In the genomic region with DNA sequence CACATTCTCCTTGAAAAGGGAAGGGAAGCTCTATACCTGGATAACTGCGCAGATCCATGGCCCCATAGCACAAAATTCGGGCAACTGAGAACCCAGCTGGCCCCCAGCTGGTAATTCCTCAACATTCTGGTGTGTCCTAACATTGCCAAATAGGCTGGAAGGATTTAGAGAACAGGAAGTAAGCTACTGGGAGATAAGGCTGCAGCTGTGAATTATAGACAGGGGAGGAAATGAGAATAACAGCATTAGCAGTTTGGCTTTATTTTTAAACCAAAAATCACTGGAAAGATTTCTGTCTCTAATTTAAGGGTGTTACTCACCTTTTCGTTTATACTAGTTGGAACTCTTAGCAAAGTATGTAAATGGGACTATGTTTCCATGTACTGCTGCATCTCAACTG, we compare ENCODE assay signal across 13 cellular contexts.
DNase-seq lines count a peak whose midpoint lies in the region; ATAC-seq and TF ChIP-seq lines count a peak whose summit lies in the region.
"Had no signal": no experiment of that assay in that cellular context is flagged by ENCODE, and none has a peak within 500 bp of the region (broad histone marks: within the 10 kb centered on the region; RNA-seq: fewer than 3 reads in every experiment).

No MANE protein-coding gene starts in this region.

- peaks cover 11% of the 10 kb centered on the region; the same call in 1 of the 2 replicates for H3K4me1 ChIP-seq in Caco-2
- no peaks in the 10 kb centered on the region for H3K4me1 ChIP-seq in OCI-LY1 (ENCODE audit: insufficient read depth, low read length, severe bottlenecking)

- H3F3A ChIP-seq in OCI-LY1 (ENCODE audit: insufficient read depth, low read length), result no peaks in the 10 kb centered on the region

- peaks cover 13% of the 10 kb centered on the region for H3K79me2 ChIP-seq in OCI-LY1 (ENCODE audit: insufficient read depth, low read length)

- no peak for ATAC-seq in effector memory CD8-positive, alpha-beta T cell (replicated peaks)
- ATAC-seq in HG02884 (IDR thresholded peaks at IDR 0.05; ENCODE audit: unreplicated experiment) (no peak), HG02642 (IDR thresholded peaks at IDR 0.05; ENCODE audit: poor library complexity, unreplicated experiment) (no peak)
- ATAC-seq: esophagus mucosa had no signal

- H3K36me3 Mint-ChIP-seq in Caco-2 (ENCODE audit: insufficient read depth, unreplicated experiment), result peaks cover 20% of the 10 kb centered on the region
- H3K36me3 Mint-ChIP-seq in effector memory CD8-positive, alpha-beta T cell (ENCODE audit: insufficient read depth), result peaks cover 7% of the 10 kb centered on the region
- peaks cover 37% of the 10 kb centered on the region for H3K36me3 Mint-ChIP-seq in nephron (ENCODE audit: low read depth)
- no peaks in the 10 kb centered on the region for H3K36me3 Mint-ChIP-seq in activated CD4-positive, alpha-beta memory T cell treated with anti-CD3 and anti-CD28 coated beads, Interleukin-2, amount 10 ng/mL, durations not matched to agents 7 days and 5 days (ENCODE audit: low read depth)

- TF ChIP-seq CTCF in Caco-2 (IDR thresholded peaks at IDR 0.05; ENCODE audit: insufficient read depth in 1 of 2, low read depth in 1 of 2, low read length in 1 of 2, severe bottlenecking in 1 of 2, unreplicated experiment in 1 of 2) (no peak), OCI-LY1 (IDR thresholded peaks at IDR 0.05; ENCODE audit: low read length) (no peak), nephron (IDR thresholded peaks at IDR 0.05; ENCODE audit: unreplicated experiment in 3 of 3) (no peak)

- H3K9me3 ChIP-seq in Caco-2 (no peaks in the 10 kb centered on the region), OCI-LY1 (ENCODE audit: low read length) (no peaks in the 10 kb centered on the region)
- H3K9me3 ChIP-seq: thyroid gland had no signal

- H3K36me3 ChIP-seq in Caco-2 (ENCODE audit: control insufficient read depth, insufficient read depth, low read length) (no peaks in the 10 kb centered on the region; the same call in 1 of the 2 replicates), OCI-LY1 (ENCODE audit: insufficient read depth, low read length) (peaks cover 16% of the 10 kb centered on the region; the same call in 1 of the 2 replicates)
- H3K36me3 ChIP-seq: thyroid gland had no signal

- H4K20me1 ChIP-seq in OCI-LY1 (ENCODE audit: insufficient read depth, low read length), result no peaks in the 10 kb centered on the region

- intact Hi-C loops in Caco-2 (cut with micrococcal nuclease; ENCODE audit: unreplicated experiment), result loop anchor here (5.0 kb wide), 1 partner anchor 43 kb away; no protein-coding TSS in a partner anchor

- H3K4me2 ChIP-seq in OCI-LY1 (ENCODE audit: low read length), result no peak overlapping the region

- H2AFZ ChIP-seq in OCI-LY1 (ENCODE audit: low read length), result no peak overlapping the region

- no peaks in the 10 kb centered on the region for H3K27me3 Mint-ChIP-seq in Caco-2 (ENCODE audit: insufficient read depth, unreplicated experiment)
- H3K27me3 Mint-ChIP-seq in effector memory CD8-positive, alpha-beta T cell, result no peaks in the 10 kb centered on the region
- H3K27me3 Mint-ChIP-seq in nephron (ENCODE audit: low read depth), result no peaks in the 10 kb centered on the region
- H3K27me3 Mint-ChIP-seq in activated CD4-positive, alpha-beta memory T cell treated with anti-CD3 and anti-CD28 coated beads, Interleukin-2, amount 10 ng/mL, durations not matched to agents 7 days and 5 days, result no peaks in the 10 kb centered on the region

- no peaks in the 10 kb centered on the region for H3K9me2 ChIP-seq in OCI-LY1 (ENCODE audit: low read depth, low read length)

- H3K27ac Mint-ChIP-seq in Caco-2 (ENCODE audit: unreplicated experiment) (peak overlapping the region; percentile 63), nephron (peak overlapping the region; percentile 38 to 52 (median 49))
- H3K27ac Mint-ChIP-seq in effector memory CD8-positive, alpha-beta T cell, result peak overlapping the region; percentile 38 to 46
- H3K27ac Mint-ChIP-seq in activated CD4-positive, alpha-beta memory T cell treated with anti-CD3 and anti-CD28 coated beads, Interleukin-2, amount 10 ng/mL, durations not matched to agents 7 days and 5 days, result no peak overlapping the region

- DNase-seq in Caco-2, result no peak
- no peak for DNase-seq in effector memory CD8-positive, alpha-beta T cell
- no peak for DNase-seq in activated CD4-positive, alpha-beta memory T cell treated with anti-CD3 and anti-CD28 coated beads, Interleukin-2, amount 10 ng/mL, durations not matched to agents 7 days and 5 days
- no peak for DNase-seq in SK-N-DZ (ENCODE audit: low spot score)
- DNase-seq: activated CD4-positive, CD25-positive, alpha-beta regulatory T cell; activated naive CD4-positive, alpha-beta T cell; NCI-H510A; thyroid gland had no signal

- POLR2A ChIA-PET in Caco-2 (lab: Charles Lee), result no interaction called here
- POLR2A ChIA-PET in activated CD4-positive, alpha-beta memory T cell treated with anti-CD3 and anti-CD28 coated beads, Interleukin-2, amount 10 ng/mL, durations not matched to agents 7 days and 5 days (lab: Charles Lee), result no interaction called here

- H3K9ac ChIP-seq in OCI-LY1 (ENCODE audit: low read length), result no peak overlapping the region

- peak overlapping the region; percentile 41 for H3K27ac ChIP-seq in OCI-LY1 (ENCODE audit: low read depth, low read length, poor library complexity, severe bottlenecking)
- H3K27ac ChIP-seq: thyroid gland had no signal

- H3K4me3 ChIP-seq in Caco-2 (ENCODE audit: low read depth, low read length) (no peak overlapping the region), OCI-LY1 (ENCODE audit: low read depth, low read length, poor library complexity, severe bottlenecking) (no peak overlapping the region)
- H3K4me3 ChIP-seq: thyroid gland had no signal

- H3K4me3 Mint-ChIP-seq in Caco-2 (ENCODE audit: unreplicated experiment) (no peak overlapping the region), nephron (no peak overlapping the region)
- H3K4me3 Mint-ChIP-seq in effector memory CD8-positive, alpha-beta T cell, result no peak overlapping the region
- no peak overlapping the region for H3K4me3 Mint-ChIP-seq in activated CD4-positive, alpha-beta memory T cell treated with anti-CD3 and anti-CD28 coated beads, Interleukin-2, amount 10 ng/mL, durations not matched to agents 7 days and 5 days

- H3K9me3 Mint-ChIP-seq in Caco-2 (ENCODE audit: unreplicated experiment) (peaks cover 13% of the 10 kb centered on the region), nephron (peaks cover 11% of the 10 kb centered on the region)
- no peaks in the 10 kb centered on the region for H3K9me3 Mint-ChIP-seq in effector memory CD8-positive, alpha-beta T cell
- H3K9me3 Mint-ChIP-seq in activated CD4-positive, alpha-beta memory T cell treated with anti-CD3 and anti-CD28 coated beads, Interleukin-2, amount 10 ng/mL, durations not matched to agents 7 days and 5 days, result no peaks in the 10 kb centered on the region

- no TSS peak for BruUV-seq in Caco-2 (replicated peaks; lab: Mats Ljungman, UMichigan)

- no peaks in the 10 kb centered on the region for H3K27me3 ChIP-seq in Caco-2 (replicated peaks; ENCODE audit: control insufficient read depth, insufficient read depth, low read length)
- H3K27me3 ChIP-seq in OCI-LY1 (ENCODE audit: insufficient read depth, low read length), result no peaks in the 10 kb centered on the region
- H3K27me3 ChIP-seq: thyroid gland had no signal

- H3K4me1 Mint-ChIP-seq in Caco-2 (ENCODE audit: low read depth, unreplicated experiment), result peaks cover 24% of the 10 kb centered on the region
- H3K4me1 Mint-ChIP-seq in effector memory CD8-positive, alpha-beta T cell (ENCODE audit: low read depth in 2 of 2), result peaks cover 3 to 10% of the 10 kb centered on the region in 2 donors
- H3K4me1 Mint-ChIP-seq in nephron, result peaks cover 51% of the 10 kb centered on the region
- H3K4me1 Mint-ChIP-seq in activated CD4-positive, alpha-beta memory T cell treated with anti-CD3 and anti-CD28 coated beads, Interleukin-2, amount 10 ng/mL, durations not matched to agents 7 days and 5 days, result no peaks in the 10 kb centered on the region

- CTCF ChIA-PET in Caco-2 (lab: Charles Lee), result no interaction called here
- CTCF ChIA-PET in activated CD4-positive, alpha-beta memory T cell treated with anti-CD3 and anti-CD28 coated beads, Interleukin-2, amount 10 ng/mL, durations not matched to agents 7 days and 5 days (lab: Charles Lee), result interaction anchor here (0.7 kb wide), 1 partner anchor 188 kb away, joined by 3 read pairs; no protein-coding TSS in a partner anchor
